Comparison of ENCODE assay signal across 2 cellular contexts in genomic region chr6:38417521-38417920, GRCh38.
TF ChIP-seq lines count a peak whose summit lies in the region.

No MANE protein-coding gene starts in this region.

TF ChIP-seq in Ishikawa, 13 proteins besides CTCF, POLR2A, EP300 and RAD21:
- TF ChIP-seq CREB1 (IDR thresholded peaks at IDR 0.05; ENCODE audit: low read depth) = no peak
- no peak for TF ChIP-seq TAF1 (IDR thresholded peaks at IDR 0.05; ENCODE audit: low read depth)
- peak; percentile 69 for TF ChIP-seq CEBPB (IDR thresholded peaks at IDR 0.05)
- TF ChIP-seq YY1 (IDR thresholded peaks at IDR 0.05; ENCODE audit: low read depth) = no peak

TF ChIP-seq in H1, 55 proteins besides CTCF, POLR2A, EP300 and RAD21:
- no peak for TF ChIP-seq POU5F1 (IDR thresholded peaks at IDR 0.05; ENCODE audit: low read depth, low read length)
- 0 out of 2 replicates have a peak, but pooled peaks have one; percentile 39 for TF ChIP-seq CEBPB (IDR thresholded peaks at IDR 0.05; ENCODE audit: low read depth, low read length)
